ENCODE assay signal across 8 cellular contexts in genomic region chr15:51076898-51077564, GRCh38. TPM values are rescaled to one million over a fixed set of nuclear protein-coding genes. Genes with fewer than 3 reads are reported as not detected.
DNase-seq lines count a peak whose midpoint lies in the region; ATAC-seq and TF ChIP-seq lines count a peak whose summit lies in the region.

No MANE protein-coding gene starts in this region.

- H3K4me1 ChIP-seq in ascending aorta (peaks cover 6 to 22% of the 10 kb centered on the region in 2 donors), left lung (peaks cover 0 to 9% of the 10 kb centered on the region in 2 donors)

- no peaks in the 10 kb centered on the region for H3K36me3 ChIP-seq in ascending aorta
- H3K36me3 ChIP-seq in left lung = no peaks in the 10 kb centered on the region

- DNase-seq in ascending aorta (ENCODE audit: low spot score in 2 of 2) (peak; percentile 50 to 74), left lung (peak; percentile 74 to 84), type B pancreatic cell (ENCODE audit: extremely low spot score, unreplicated experiment) (no peak), NCI-H524 treated with DMSO at 0.1 percent for 48 hours (lab: John Stamatoyannopoulos, UW) (no peak), epidermal melanocyte (ENCODE audit: insufficient read length, low spot score) (no peak)
- no peak for DNase-seq in stimulated activated naive CD4-positive, alpha-beta T cell (lab: John Stamatoyannopoulos, UW)

- H3K4me1 Mint-ChIP-seq in type B pancreatic cell (ENCODE audit: unreplicated experiment) = no peaks in the 10 kb centered on the region

- peak overlapping the region; percentile 7 for H3K4me3 Mint-ChIP-seq in type B pancreatic cell

- H3K27me3 ChIP-seq in ascending aorta (no peaks in the 10 kb centered on the region), left lung (peaks cover 0 to 4% of the 10 kb centered on the region in 2 donors)

- H3K9me3 Mint-ChIP-seq in type B pancreatic cell = no peaks in the 10 kb centered on the region

- intact Hi-C loops in ascending aorta (cut with DNase I) (loop anchor here (2.0 to 10.0 kb wide), 3 partner anchors 18 to 118 kb away; partner anchors contain the start of gene TNFAIP8L3), left lung (cut with DNase I) (no loop called here)

- no peak overlapping the region for H3K27ac Mint-ChIP-seq in type B pancreatic cell

- H3K9me3 ChIP-seq in ascending aorta (no peaks in the 10 kb centered on the region), left lung (no peaks in the 10 kb centered on the region)

- ATAC-seq in GM18502 (IDR thresholded peaks at IDR 0.05; ENCODE audit: poor library complexity, unreplicated experiment) (peak; percentile 54), HG03354 (IDR thresholded peaks at IDR 0.05; ENCODE audit: poor library complexity, severe bottlenecking, unreplicated experiment) (peak; percentile 36), left lung (peak; percentile 75)

- H3K4me3 ChIP-seq in ascending aorta = peak overlapping the region in 1 of 2 donors; percentile 54
- peak overlapping the region; percentile 15 to 33 for H3K4me3 ChIP-seq in left lung

- no peak for TF ChIP-seq CTCF in ascending aorta (IDR thresholded peaks at IDR 0.05)
- no peak for TF ChIP-seq CTCF in left lung (IDR thresholded peaks at IDR 0.05)
- TF ChIP-seq CTCF in type B pancreatic cell (conservative IDR thresholded peaks at IDR 0.05) = no peak

- H3K27ac ChIP-seq in ascending aorta (peak overlapping the region; percentile 81 to 89), left lung (peak overlapping the region in 1 of 2 donors; percentile 44)

- peaks cover 3% of the 10 kb centered on the region for H3K36me3 Mint-ChIP-seq in type B pancreatic cell

- H3K27me3 Mint-ChIP-seq in type B pancreatic cell = peaks cover 2% of the 10 kb centered on the region

RNA-seq across cellular contexts. Expression of gene TNFAIP8L3, which starts 17.7 kb away (rescaled TPM):
- total RNA-seq in ascending aorta (2.6 TPM), left lung (10 to 100 TPM in 1 of 2 donors, 1 to 10 TPM in 1; 3.7 to 25.0 TPM), type B pancreatic cell (ENCODE audit: low replicate concordance) (8.2 and 16.9 TPM in 2 replicates)

Comparison
In these comparisons a context has a peak if more than half of its experiments do, and no peak if none do; other contexts are left out.
1. DNase-seq: peak in ascending aorta (2 of 2) and left lung (2 of 2); none in type B pancreatic cell (single experiment), NCI-H524 treated with DMSO at 0.1 percent for 48 hours (single experiment), stimulated activated naive CD4-positive, alpha-beta T cell (0 of 6) and epidermal melanocyte (single experiment).
2. Peak in every context shown above with its lines, with median percentiles within 50 percentile points of each other: ATAC-seq.